ENCODE assay signal across 8 cellular contexts in genomic region chr1:170664283-170664827, GRCh38. TPM values are rescaled to one million over a fixed set of nuclear protein-coding genes. Genes with fewer than 3 reads are reported as not detected.
DNase-seq lines count a peak whose midpoint lies in the region; ATAC-seq and TF ChIP-seq lines count a peak whose summit lies in the region.

No MANE protein-coding gene starts in this region.

- no peak for TF ChIP-seq CTCF in GM20000 (IDR thresholded peaks at IDR 0.05; ENCODE audit: extremely low read depth, missing control alignments)
- no peak for TF ChIP-seq CTCF in retinal pigment epithelial cell (conservative IDR thresholded peaks at IDR 0.05; ENCODE audit: low read depth, low read length)

- intact Hi-C loops in left ventricle myocardium superior (cut with micrococcal nuclease) (loop anchor here (5.0 kb wide), 1 partner anchor 132 kb away; the partner anchor contains the start of gene GORAB), posterior vena cava (cut with DNase I) (loop anchor here (5.0 kb wide), 2 partner anchors 132 to 983 kb away; partner anchors contain the start of gene GORAB (in 2 of the 2))

- H3K27me3 Mint-ChIP-seq in T-helper 17 cell: peaks cover 90% of the 10 kb centered on the region

- DNase-seq in GM20000 (ENCODE audit: low spot score) (peak; percentile 29), T-helper 17 cell (no peak), left ventricle myocardium superior (peak; percentile 56), retinal pigment epithelial cell (ENCODE audit: low read depth) (no peak), posterior vena cava (ENCODE audit: low spot score) (no peak), NOMO-1 (lab: John Stamatoyannopoulos, UW; ENCODE audit: unreplicated experiment in 2 of 2) (no peak), NCI-H2081 (lab: John Stamatoyannopoulos, UW) (no peak)

- H3K4me1 Mint-ChIP-seq in T-helper 17 cell: peaks cover 25% of the 10 kb centered on the region

- no peaks in the 10 kb centered on the region for H3K9me3 ChIP-seq in T-helper 17 cell (ENCODE audit: control insufficient read depth, low read length, poor library complexity, severe bottlenecking)

- no peak overlapping the region for H3K27ac Mint-ChIP-seq in T-helper 17 cell

- H3K4me3 Mint-ChIP-seq in T-helper 17 cell: peak overlapping the region; percentile 36

- H3K4me3 ChIP-seq in retinal pigment epithelial cell (ENCODE audit: low read length): peak overlapping the region; percentile 93

- H3K36me3 Mint-ChIP-seq in T-helper 17 cell (ENCODE audit: low read depth): peaks cover 5% of the 10 kb centered on the region

- no peak for ATAC-seq in T-helper 17 cell
- ATAC-seq in left ventricle myocardium superior: peak; percentile 51
- ATAC-seq in HG03460 (IDR thresholded peaks at IDR 0.05; ENCODE audit: unreplicated experiment): no peak

RNA-seq across cellular contexts. Expression of gene PRRX1, which starts 0.4 kb away (rescaled TPM):
- total RNA-seq in T-helper 17 cell (not detected), left ventricle myocardium superior (36.5 TPM), posterior vena cava (100 to 1,000 TPM; 240 to 244 TPM)

Comparison
In these comparisons a context has a peak if more than half of its experiments do, and no peak if none do; other contexts are left out.
1. DNase-seq: peak in GM20000 (single experiment) and left ventricle myocardium superior (single experiment); none in T-helper 17 cell (0 of 3), retinal pigment epithelial cell (single experiment), posterior vena cava (single experiment), NOMO-1 (0 of 2) and NCI-H2081 (0 of 2).
2. RNA of gene PRRX1, which starts 0.4 kb away (total RNA-seq): 240 to 244 TPM in posterior vena cava and 36.5 TPM in left ventricle myocardium superior (single experiment); not detected in T-helper 17 cell; every median in the first group is over 10 times any median in the second.